ENCODE assay signal across 27 cellular contexts in the genomic region with DNA sequence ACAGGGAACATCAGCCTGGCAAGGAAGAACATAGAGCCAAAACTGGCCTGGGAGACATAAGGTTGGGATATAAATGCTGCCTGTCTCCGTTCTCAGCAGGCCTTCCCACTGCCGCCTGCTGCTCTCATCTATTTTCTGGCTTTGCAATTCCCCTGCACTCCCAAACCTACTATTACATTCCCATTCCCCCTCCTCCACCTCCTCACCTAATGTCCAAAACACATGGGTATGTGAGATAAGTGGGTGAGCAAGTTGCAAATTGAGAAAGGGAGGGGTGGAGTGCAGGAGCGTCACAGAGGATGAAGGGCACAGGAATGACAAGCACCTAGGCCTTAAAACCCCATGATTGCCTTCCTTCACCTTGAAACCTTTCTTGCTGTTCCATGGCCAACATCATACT.
"Had no signal": no experiment of that assay in that cellular context is flagged by ENCODE, and none has a peak within 500 bp of the region (broad histone marks: within the 10 kb centered on the region; RNA-seq: fewer than 3 reads in every experiment).

No MANE protein-coding gene starts in this region.

- H3K9me3 ChIP-seq: heart right ventricle, left lung, lower lobe of right lung, mucosa of descending colon, pancreas, right atrium auricular region, right lobe of liver, suprapubic skin, thoracic aorta, tibial artery, uterus had no signal

- H3K4me1 ChIP-seq: heart right ventricle, left lung, lower lobe of right lung, pancreas, right atrium auricular region, right lobe of liver, suprapubic skin, tibial artery, uterus had no signal

- H3K9me3 Mint-ChIP-seq: type B pancreatic cell had no signal

- H3K27ac ChIP-seq: heart right ventricle, hepatocyte, left lung, lower lobe of right lung, pancreas, right atrium auricular region, right lobe of liver, suprapubic skin, thoracic aorta, tibial artery, uterus had no signal

- H3K4me3 Mint-ChIP-seq: naive thymus-derived CD4-positive, alpha-beta T cell; natural killer cell treated with Interleukin-12 subunit alpha and Interleukin-12 subunit beta and Interleukin-15 and Interleukin-18, amount 100 ng/mL, for 72 hours; stimulated activated effector memory CD8-positive, alpha-beta T cell treated with anti-CD3 and anti-CD28 coated beads, Interleukin-12 subunit alpha, Interleukin-12 subunit beta, amount 100 ng/mL, for 72 hours; stimulated activated naive CD8-positive, alpha-beta T cell treated with anti-CD3 and anti-CD28 coated beads, Interleukin-15, Interleukin-2, amounts not matched to agents 100 ng/mL and 50 ng/mL, for 24 hours; type B pancreatic cell had no signal

- H3K79me2 ChIP-seq: hepatocyte had no signal

- H3K27ac Mint-ChIP-seq: naive thymus-derived CD4-positive, alpha-beta T cell; natural killer cell treated with Interleukin-12 subunit alpha and Interleukin-12 subunit beta and Interleukin-15 and Interleukin-18, amount 100 ng/mL, for 72 hours; stimulated activated effector memory CD8-positive, alpha-beta T cell treated with anti-CD3 and anti-CD28 coated beads, Interleukin-12 subunit alpha, Interleukin-12 subunit beta, amount 100 ng/mL, for 72 hours; stimulated activated naive CD8-positive, alpha-beta T cell treated with anti-CD3 and anti-CD28 coated beads, Interleukin-15, Interleukin-2, amounts not matched to agents 100 ng/mL and 50 ng/mL, for 24 hours; type B pancreatic cell had no signal

- H3K4me1 Mint-ChIP-seq: naive thymus-derived CD4-positive, alpha-beta T cell; stimulated activated effector memory CD8-positive, alpha-beta T cell treated with anti-CD3 and anti-CD28 coated beads, Interleukin-12 subunit alpha, Interleukin-12 subunit beta, amount 100 ng/mL, for 72 hours had no signal

- H3K4me2 ChIP-seq: hepatocyte, smooth muscle cell had no signal

- ATAC-seq: heart right ventricle; left colon; left lung; lower lobe of right lung; mucosa of descending colon; naive thymus-derived CD4-positive, alpha-beta T cell; natural killer cell treated with Interleukin-12 subunit alpha and Interleukin-12 subunit beta and Interleukin-15 and Interleukin-18, amount 100 ng/mL, for 72 hours; pancreas; right lobe of liver; stimulated activated effector memory CD8-positive, alpha-beta T cell treated with anti-CD3 and anti-CD28 coated beads, Interleukin-12 subunit alpha, Interleukin-12 subunit beta, amount 100 ng/mL, for 72 hours had no signal

- H3K27me3 ChIP-seq: heart right ventricle, hepatocyte, left lung, pancreas, right atrium auricular region, right lobe of liver, suprapubic skin, tibial artery, uterus had no signal

- H3K27me3 Mint-ChIP-seq: naive thymus-derived CD4-positive, alpha-beta T cell; natural killer cell treated with Interleukin-12 subunit alpha and Interleukin-12 subunit beta and Interleukin-15 and Interleukin-18, amount 100 ng/mL, for 72 hours; stimulated activated naive CD8-positive, alpha-beta T cell treated with anti-CD3 and anti-CD28 coated beads, Interleukin-15, Interleukin-2, amounts not matched to agents 100 ng/mL and 50 ng/mL, for 24 hours; type B pancreatic cell had no signal

- H2AFZ ChIP-seq: hepatocyte had no signal

- H3K36me3 ChIP-seq: heart right ventricle, left lung, lower lobe of right lung, pancreas, right atrium auricular region, right lobe of liver, suprapubic skin, thoracic aorta, tibial artery, uterus had no signal

- DNase-seq: heart right ventricle; kidney glomerular epithelial cell; left colon; left lung; lower lobe of right lung; midbrain; mucosa of descending colon; naive thymus-derived CD4-positive, alpha-beta T cell; nucleus accumbens; pancreas; right lobe of liver; stimulated activated CD4-positive, alpha-beta T cell treated with anti-CD3 and anti-CD28 coated beads, Interleukin-12 subunit alpha, Interleukin-12 subunit beta, amount 100 ng/mL, for 4 hours; stimulated activated CD4-positive, alpha-beta T cell treated with anti-CD3 and anti-CD28 coated beads, Interleukin-15, amount 100 ng/mL, for 24 hours; stimulated activated CD4-positive, alpha-beta T cell treated with anti-CD3 and anti-CD28 coated beads, Interleukin-2, amount 100 ng/mL, for 24 hours; stimulated activated CD4-positive, alpha-beta T cell treated with anti-CD3 and anti-CD28 coated beads, Interleukin-4, amount 100 ng/mL, for 1 hour; stimulated activated naive CD4-positive, alpha-beta T cell; tibial artery; uterus had no signal

- H3K36me3 Mint-ChIP-seq: naive thymus-derived CD4-positive, alpha-beta T cell; natural killer cell treated with Interleukin-12 subunit alpha and Interleukin-12 subunit beta and Interleukin-15 and Interleukin-18, amount 100 ng/mL, for 72 hours; stimulated activated effector memory CD8-positive, alpha-beta T cell treated with anti-CD3 and anti-CD28 coated beads, Interleukin-12 subunit alpha, Interleukin-12 subunit beta, amount 100 ng/mL, for 72 hours; type B pancreatic cell had no signal

- H3K4me3 ChIP-seq: heart right ventricle, hepatocyte, left lung, lower lobe of right lung, mucosa of descending colon, pancreas, right atrium auricular region, right lobe of liver, smooth muscle cell, suprapubic skin, thoracic aorta, tibial artery, uterus had no signal
